Comparison of ENCODE assay signal across 32 cellular contexts in genomic region chr4:13493793-13494192, GRCh38. TPM values are rescaled to one million over a fixed set of nuclear protein-coding genes. Genes with fewer than 3 reads are reported as not detected.
"Had no signal": no experiment of that assay in that cellular context is flagged by ENCODE, and none has a peak within 500 bp of the region (broad histone marks: within the 10 kb centered on the region; RNA-seq: fewer than 3 reads in every experiment).

No MANE protein-coding gene starts in this region.

- H3K9me3 ChIP-seq: ascending aorta, pancreas, tibial artery had no signal

- H3K9me3 Mint-ChIP-seq: activated naive CD4-positive, alpha-beta T cell treated with anti-CD3 and anti-CD28 coated beads, Interleukin-2, amount 50 U/mL, for 72 hours; activated T-cell treated with anti-CD3 and anti-CD28 coated beads, Interleukin-2, amount 50 U/mL, for 24 hours; activated T-helper 17 cell treated with anti-CD3 and anti-CD28 coated beads, Interleukin-2, amount 50 U/mL, for 72 hours; effector memory CD8-positive, alpha-beta T cell; stimulated activated effector memory CD8-positive, alpha-beta T cell treated with anti-CD3 and anti-CD28 coated beads, Interleukin-12 subunit alpha, Interleukin-12 subunit beta, amount 100 ng/mL, for 72 hours; stimulated activated naive CD8-positive, alpha-beta T cell treated with anti-CD3 and anti-CD28 coated beads, Interleukin-15, amount 100 ng/mL, for 72 hours had no signal

- ATAC-seq: activated CD4-positive, alpha-beta T cell treated with anti-CD3 and anti-CD28 coated beads for 36 hours; activated naive CD4-positive, alpha-beta T cell treated with anti-CD3 and anti-CD28 coated beads, Interleukin-2, amount 50 U/mL, for 72 hours; activated T-helper 17 cell treated with anti-CD3 and anti-CD28 coated beads, Interleukin-2, amount 50 U/mL, for 72 hours; effector memory CD8-positive, alpha-beta T cell; esophagus mucosa; pancreas; right cardiac atrium; stimulated activated effector memory CD8-positive, alpha-beta T cell treated with anti-CD3 and anti-CD28 coated beads, Interleukin-12 subunit alpha, Interleukin-12 subunit beta, amount 100 ng/mL, for 72 hours; stimulated activated naive CD8-positive, alpha-beta T cell treated with anti-CD3 and anti-CD28 coated beads, Interleukin-15, amount 100 ng/mL, for 72 hours; WTC11 had no signal

- H3K27ac ChIP-seq: adrenal gland, ascending aorta, brain microvascular endothelial cell, hepatocyte, left ventricle myocardium inferior, pancreas, tibial artery had no signal

- H3K36me3 Mint-ChIP-seq: activated naive CD4-positive, alpha-beta T cell treated with anti-CD3 and anti-CD28 coated beads, Interleukin-2, amount 50 U/mL, for 72 hours; immature natural killer cell; stimulated activated effector memory CD8-positive, alpha-beta T cell treated with anti-CD3 and anti-CD28 coated beads, Interleukin-12 subunit alpha, Interleukin-12 subunit beta, amount 100 ng/mL, for 72 hours; WTC11 had no signal

- H3K27ac Mint-ChIP-seq: activated CD4-positive, alpha-beta T cell treated with anti-CD3 and anti-CD28 coated beads for 36 hours; activated naive CD4-positive, alpha-beta T cell treated with anti-CD3 and anti-CD28 coated beads, Interleukin-2, amount 50 U/mL, for 72 hours; activated T-cell treated with anti-CD3 and anti-CD28 coated beads, Interleukin-2, amount 50 U/mL, for 24 hours; activated T-helper 17 cell treated with anti-CD3 and anti-CD28 coated beads, Interleukin-2, amount 50 U/mL, for 72 hours; effector memory CD8-positive, alpha-beta T cell; immature natural killer cell; nephron progenitor cell; stimulated activated effector memory CD8-positive, alpha-beta T cell treated with anti-CD3 and anti-CD28 coated beads, Interleukin-12 subunit alpha, Interleukin-12 subunit beta, amount 100 ng/mL, for 72 hours; stimulated activated naive CD8-positive, alpha-beta T cell treated with anti-CD3 and anti-CD28 coated beads, Interleukin-15, amount 100 ng/mL, for 72 hours; WTC11 had no signal

- H3K36me3 ChIP-seq: adrenal gland, ascending aorta, brain microvascular endothelial cell, left ventricle myocardium inferior, pancreas, tibial artery had no signal

- H3K4me1 ChIP-seq: adrenal gland, ascending aorta, left ventricle myocardium inferior, pancreas, tibial artery had no signal

- H3K4me3 ChIP-seq: adrenal gland, ascending aorta, hepatocyte, left ventricle myocardium inferior, pancreas, tibial artery had no signal

- H3K4me1 Mint-ChIP-seq: activated CD4-positive, alpha-beta T cell treated with anti-CD3 and anti-CD28 coated beads for 36 hours; activated T-helper 17 cell treated with anti-CD3 and anti-CD28 coated beads, Interleukin-2, amount 50 U/mL, for 72 hours; immature natural killer cell; stimulated activated effector memory CD8-positive, alpha-beta T cell treated with anti-CD3 and anti-CD28 coated beads, Interleukin-12 subunit alpha, Interleukin-12 subunit beta, amount 100 ng/mL, for 72 hours; stimulated activated naive CD8-positive, alpha-beta T cell treated with anti-CD3 and anti-CD28 coated beads, Interleukin-15, amount 100 ng/mL, for 72 hours; WTC11 had no signal

- H3K4me3 Mint-ChIP-seq: activated CD4-positive, alpha-beta T cell treated with anti-CD3 and anti-CD28 coated beads for 36 hours; activated T-cell treated with anti-CD3 and anti-CD28 coated beads, Interleukin-2, amount 50 U/mL, for 24 hours; activated T-helper 17 cell treated with anti-CD3 and anti-CD28 coated beads, Interleukin-2, amount 50 U/mL, for 72 hours; effector memory CD8-positive, alpha-beta T cell; immature natural killer cell; nephron progenitor cell; stimulated activated effector memory CD8-positive, alpha-beta T cell treated with anti-CD3 and anti-CD28 coated beads, Interleukin-12 subunit alpha, Interleukin-12 subunit beta, amount 100 ng/mL, for 72 hours; stimulated activated naive CD8-positive, alpha-beta T cell treated with anti-CD3 and anti-CD28 coated beads, Interleukin-15, amount 100 ng/mL, for 72 hours; WTC11 had no signal

- DNase-seq: activated CD4-positive, alpha-beta T cell treated with anti-CD3 and anti-CD28 coated beads for 36 hours; activated CD4-positive, alpha-beta T cell treated with anti-CD3 and anti-CD28 coated beads, Interleukin-2, amount 50 U/mL, for 4 hours; activated CD8-positive, alpha-beta memory T cell treated with anti-CD3 and anti-CD28 coated beads for 24 hours; activated CD8-positive, alpha-beta memory T cell treated with anti-CD3 and anti-CD28 coated beads, Interleukin-2, amount 50 U/mL, for 4 hours; activated T-cell treated with anti-CD3 and anti-CD28 coated beads, Interleukin-2, amount 50 U/mL, for 24 hours; adrenal gland; brain microvascular endothelial cell; caudate nucleus; effector memory CD8-positive, alpha-beta T cell; glutamatergic neuron; immature natural killer cell; kidney glomerular epithelial cell; left ventricle myocardium inferior; mammary epithelial cell; midbrain; nephron progenitor cell; pancreas; right cardiac atrium; stimulated activated CD4-positive, alpha-beta T cell treated with anti-CD3 and anti-CD28 coated beads, Interleukin-2, amount 100 ng/mL, for 24 hours; stimulated activated naive CD8-positive, alpha-beta T cell treated with anti-CD3 and anti-CD28 coated beads, Interleukin-15, amount 100 ng/mL, for 72 hours; tibial artery had no signal

RNA-seq across cellular contexts. Expression of gene NKX3-2, which starts 50.5 kb away (rescaled TPM):
- total RNA-seq: activated CD4-positive, alpha-beta T cell treated with anti-CD3 and anti-CD28 coated beads for 36 hours; activated naive CD4-positive, alpha-beta T cell treated with anti-CD3 and anti-CD28 coated beads, Interleukin-2, amount 50 U/mL, for 72 hours; activated T-helper 17 cell treated with anti-CD3 and anti-CD28 coated beads, Interleukin-2, amount 50 U/mL, for 72 hours; ascending aorta; endothelial cell of umbilical vein; esophagus mucosa; frontal cortex; left ventricle myocardium inferior; pulmonary artery endothelial cell; ureter had no signal
